In the genomic region with DNA sequence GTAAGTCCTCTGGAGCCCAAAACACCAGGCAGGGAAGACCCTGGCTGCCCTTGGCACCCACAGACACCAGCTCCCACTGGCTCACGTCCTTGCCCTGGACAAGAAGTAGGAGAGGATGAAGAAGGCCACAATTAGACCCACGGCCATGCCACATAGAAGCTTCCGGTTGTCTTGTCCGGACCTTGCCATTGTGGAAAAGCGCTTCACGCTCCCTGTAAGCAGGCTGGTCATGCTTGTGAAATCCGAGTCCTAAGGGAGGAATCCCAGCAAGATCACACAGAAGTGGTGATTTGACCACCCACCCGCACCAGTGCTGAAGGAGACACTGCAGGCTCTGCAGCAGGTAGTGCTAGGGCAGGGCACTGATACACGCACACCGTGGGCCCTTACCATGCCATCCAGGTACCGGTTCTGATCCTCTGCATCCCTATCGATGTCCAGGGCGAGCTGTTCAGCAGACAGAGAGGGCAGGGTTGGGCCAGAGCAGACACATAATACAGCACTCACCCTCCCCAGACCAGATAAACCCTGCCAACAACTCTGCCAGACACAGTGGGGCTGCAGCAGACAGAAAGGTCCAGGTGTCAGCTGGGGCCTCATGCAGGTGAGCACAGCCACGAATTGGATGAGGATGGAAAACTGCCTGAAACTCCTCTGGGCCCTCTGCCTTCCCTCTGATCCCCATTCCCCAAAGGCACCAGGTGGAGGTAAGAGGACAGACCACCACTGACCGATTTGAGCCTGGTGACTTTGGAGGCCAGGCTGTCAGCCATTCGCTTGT, we compare ENCODE assay signal across 10 cellular contexts. TPM values are rescaled to one million over a fixed set of nuclear protein-coding genes. Genes with fewer than 3 reads are reported as not detected.
A peak's percentile ranks its signal among the peaks of the same experiment; 100 is the strongest.
DNase-seq lines count a peak whose midpoint lies in the region; ATAC-seq and TF ChIP-seq lines count a peak whose summit lies in the region.
"Had no signal": no experiment of that assay in that cellular context is flagged by ENCODE, and none has a peak within 500 bp of the region (broad histone marks: within the 10 kb centered on the region; RNA-seq: fewer than 3 reads in every experiment).

No MANE protein-coding gene starts in this region.

- WGBS in neuronal stem cell (ENCODE audit: extremely low coverage in 2 of 2, insufficient read length in 2 of 2, insufficient replicate concordance in 1 of 2), 2 donors, result no CpG with 5 or more reads among the region's 16 CpGs
- 90 to 100% methylated on average over 2 to 6 of the region's 16 CpGs for WGBS in esophagus squamous epithelium, 2 donors

- H3K27ac Mint-ChIP-seq in CD4-positive, alpha-beta T cell, result peak overlapping the region; percentile 99
- no peak overlapping the region for H3K27ac Mint-ChIP-seq in endothelial cell (ENCODE audit: unreplicated experiment)

- peak overlapping the region; percentile 35 for H3K23ac ChIP-seq in neuronal stem cell (ENCODE audit: low read depth, low read length, poor library complexity)

- no peak overlapping the region for H4K91ac ChIP-seq in neuronal stem cell (ENCODE audit: low read depth, low read length, poor library complexity)

- H3K9me3 Mint-ChIP-seq in CD4-positive, alpha-beta T cell, result no peaks in the 10 kb centered on the region
- H3K9me3 Mint-ChIP-seq in endothelial cell (ENCODE audit: unreplicated experiment), result no peaks in the 10 kb centered on the region

- H3K79me1 ChIP-seq in neuronal stem cell (ENCODE audit: low read depth, low read length), result peaks cover 26% of the 10 kb centered on the region

- H2AFZ ChIP-seq in PC-3 (ENCODE audit: low read length) (no peak overlapping the region), neuronal stem cell (ENCODE audit: low read length) (no peak overlapping the region)

- peaks cover 15% of the 10 kb centered on the region; the same call in 1 of the 2 replicates for H3K36me3 ChIP-seq in PC-3 (ENCODE audit: low read depth, low read length)
- H3K36me3 ChIP-seq in neuronal stem cell (replicated peaks in 1 of 2; ENCODE audit: control insufficient read depth in 2 of 2, insufficient read depth in 2 of 2, low read length in 2 of 2), result peaks cover 36 to 50% of the 10 kb centered on the region in 2 donors
- peaks cover 9 to 61% (median 18%) of the 10 kb centered on the region in 3 donors for H3K36me3 ChIP-seq in esophagus squamous epithelium

- H3K9ac ChIP-seq in PC-3 (ENCODE audit: low read length) (no peak overlapping the region), neuronal stem cell (ENCODE audit: low read depth, low read length, poor library complexity) (peak overlapping the region; percentile 26)

- H3K4me1 ChIP-seq in PC-3 (ENCODE audit: insufficient read depth, low read length), result peaks cover 19% of the 10 kb centered on the region
- H3K4me1 ChIP-seq in neuronal stem cell (ENCODE audit: control insufficient read depth in 2 of 2, insufficient read depth in 1 of 2, low read depth in 1 of 2, low read length in 2 of 2), result peaks cover 15 to 18% of the 10 kb centered on the region in 2 donors
- peaks cover 26 to 60% (median 29%) of the 10 kb centered on the region in 3 donors for H3K4me1 ChIP-seq in esophagus squamous epithelium

- no peak overlapping the region for H2BK12ac ChIP-seq in neuronal stem cell (ENCODE audit: low read length)

- no peak overlapping the region for H4K8ac ChIP-seq in neuronal stem cell (ENCODE audit: low read depth, low read length)

- CTCF ChIA-PET in CD4-positive, alpha-beta T cell (lab: Charles Lee), result interaction anchor here (1.3 kb wide), 1 partner anchor 243 kb away, joined by 4 read pairs; no protein-coding TSS in a partner anchor
- CTCF ChIA-PET in PC-3 (lab: Charles Lee), result no interaction called here

- H3K4ac ChIP-seq in neuronal stem cell (ENCODE audit: low read length), result no peak overlapping the region

- POLR2A ChIA-PET in CD4-positive, alpha-beta T cell (lab: Charles Lee), result interaction anchor here (2.6 to 3.3 kb wide), 2 partner anchors 150 to 301 kb away, joined by 18 to 50 read pairs; a partner anchor contains a TSS
- POLR2A ChIA-PET in PC-3 (lab: Charles Lee; ENCODE audit: unreplicated experiment), result no interaction called here

- no peak for TF ChIP-seq CTCF in CD4-positive, alpha-beta T cell (IDR thresholded peaks at IDR 0.05)
- TF ChIP-seq CTCF in PC-3 (conservative IDR thresholded peaks at IDR 0.05; ENCODE audit: low read depth, low read length) (no peak), endothelial cell (IDR thresholded peaks at IDR 0.05; ENCODE audit: unreplicated experiment) (no peak), esophagus squamous epithelium (IDR thresholded peaks at IDR 0.05) (no peak)

- no peaks in the 10 kb centered on the region for H3F3A ChIP-seq in PC-3 (ENCODE audit: low read length, unreplicated experiment)

- no peaks in the 10 kb centered on the region for H4K20me1 ChIP-seq in PC-3 (ENCODE audit: low read length)

- H3K4me1 Mint-ChIP-seq in CD4-positive, alpha-beta T cell (ENCODE audit: low read depth), result peaks cover 72% of the 10 kb centered on the region
- H3K4me1 Mint-ChIP-seq in endothelial cell (ENCODE audit: unreplicated experiment), result peaks cover 56% of the 10 kb centered on the region

- H2AK5ac ChIP-seq in neuronal stem cell (ENCODE audit: low read depth, low read length), result no peak overlapping the region

- H3K27me3 ChIP-seq in CD4-positive, alpha-beta T cell (ENCODE audit: control insufficient read depth, insufficient read depth, low read length), result no peaks in the 10 kb centered on the region
- H3K27me3 ChIP-seq in PC-3 (ENCODE audit: low read length) (no peaks in the 10 kb centered on the region), neuronal stem cell (ENCODE audit: control insufficient read depth in 3 of 3, insufficient read depth in 3 of 3, low read depth in 1 of 3, low read length in 3 of 3) (no peaks in the 10 kb centered on the region), esophagus squamous epithelium (no peaks in the 10 kb centered on the region)

- peak overlapping the region; percentile 97; the same call in 1 of the 2 replicates for H3K4me2 ChIP-seq in PC-3 (ENCODE audit: low read length)
- no peak overlapping the region for H3K4me2 ChIP-seq in neuronal stem cell (ENCODE audit: insufficient read depth, low read length, poor library complexity, severe bottlenecking)

- H3K27me3 Mint-ChIP-seq in CD4-positive, alpha-beta T cell, result no peaks in the 10 kb centered on the region
- H3K27me3 Mint-ChIP-seq in endothelial cell (ENCODE audit: unreplicated experiment), result peaks cover 23% of the 10 kb centered on the region

- no peak for ATAC-seq in CD4-positive, alpha-beta T cell (ENCODE audit: poor library complexity)
- ATAC-seq in PC-3 (no peak), GM21825 (IDR thresholded peaks at IDR 0.05; ENCODE audit: unreplicated experiment) (no peak)

- intact Hi-C loops in CD4-positive, alpha-beta T cell (cut with DNase I, micrococcal nuclease), result loop anchor here in 1 of 2 experiments (5.0 kb wide), 6 partner anchors 47 to 302 kb away; a partner anchor contains a TSS
- intact Hi-C loops in PC-3 (cut with micrococcal nuclease), result no loop called here
- intact Hi-C loops in esophagus squamous epithelium (cut with DNase I), result no loop called here

- no peak for TF ChIP-seq POLR2A in esophagus squamous epithelium (IDR thresholded peaks at IDR 0.05)

- H3K4me3 Mint-ChIP-seq in CD4-positive, alpha-beta T cell, result peak overlapping the region; percentile 95
- peak overlapping the region; percentile 97 for H3K4me3 Mint-ChIP-seq in endothelial cell (ENCODE audit: unreplicated experiment)

- H3K14ac ChIP-seq in neuronal stem cell (ENCODE audit: low read length), result no peak overlapping the region

- no peaks in the 10 kb centered on the region for H3K9me3 ChIP-seq in CD4-positive, alpha-beta T cell (ENCODE audit: control insufficient read depth, low read length)
- H3K9me3 ChIP-seq in PC-3 (ENCODE audit: low read length) (no peaks in the 10 kb centered on the region), neuronal stem cell (replicated peaks in 1 of 2; ENCODE audit: control insufficient read depth in 2 of 2, insufficient read depth in 1 of 2, low read depth in 1 of 2, low read length in 2 of 2) (no peaks in the 10 kb centered on the region), esophagus squamous epithelium (no peaks in the 10 kb centered on the region)

- H3K4me3 ChIP-seq in PC-3 (ENCODE audit: low read length), result peak overlapping the region; percentile 91
- peak overlapping the region; percentile 5 to 91 for H3K4me3 ChIP-seq in neuronal stem cell (ENCODE audit: low read length in 2 of 2)
- H3K4me3 ChIP-seq in esophagus squamous epithelium, result peak overlapping the region in 2 of 4 donors; percentile 80 to 100

- peaks cover 50% of the 10 kb centered on the region for H3K79me2 ChIP-seq in PC-3 (ENCODE audit: low read length)

- no peak overlapping the region for H2BK5ac ChIP-seq in neuronal stem cell (ENCODE audit: low read length)

- H2BK15ac ChIP-seq in neuronal stem cell (ENCODE audit: low read length), result no peak overlapping the region

- H3K9me2 ChIP-seq in PC-3 (replicated peaks; ENCODE audit: low read length), result no peaks in the 10 kb centered on the region

- peaks cover 87% of the 10 kb centered on the region for H3K36me3 Mint-ChIP-seq in CD4-positive, alpha-beta T cell (ENCODE audit: low read depth)
- peaks cover 13% of the 10 kb centered on the region for H3K36me3 Mint-ChIP-seq in endothelial cell (ENCODE audit: low read depth, unreplicated experiment)

- H2BK120ac ChIP-seq in neuronal stem cell (ENCODE audit: low read depth, low read length), result no peak overlapping the region

- H3K18ac ChIP-seq in neuronal stem cell (ENCODE audit: low read length), result no peak overlapping the region

- no peak overlapping the region for H3K27ac ChIP-seq in CD4-positive, alpha-beta T cell (ENCODE audit: low read depth, low read length)
- H3K27ac ChIP-seq in PC-3 (ENCODE audit: low read length), result no peak overlapping the region
- H3K27ac ChIP-seq in neuronal stem cell (replicated peaks; ENCODE audit: low read length), result no peak overlapping the region
- no peak overlapping the region for H3K27ac ChIP-seq in esophagus squamous epithelium

- BruUV-seq in PC-3 (replicated peaks; lab: Mats Ljungman, UMichigan), result no TSS peak

- peak in 1 of 10 experiments; percentile 29 for DNase-seq in CD4-positive, alpha-beta T cell
- DNase-seq in PC-3, result no peak
- peak; percentile 1 for DNase-seq in endothelial cell (ENCODE audit: low spot score)
- DNase-seq in neuronal stem cell (ENCODE audit: low spot score), result no peak
- DNase-seq in islet precursor cell, result no peak
- no peak for DNase-seq in esophagus squamous epithelium (lab: John Stamatoyannopoulos, UW)
- no peak for DNase-seq in cerebellar nuclear complex (lab: John Stamatoyannopoulos, UW)
- DNase-seq: activated CD4-positive, CD25-positive, alpha-beta regulatory T cell; NCI-H2029 treated with DMSO at 0.1 percent for 48 hours had no signal

RNA-seq across cellular contexts. Expression of a gene that starts 1.8 kb away (rescaled TPM):
- 10 to 100 TPM; 69.5 to 72.7 TPM for total RNA-seq in CD4-positive, alpha-beta T cell
- 12.6 and 14.4 TPM in 2 replicates for total RNA-seq in PC-3 (2014; rRNA removed)
- 64.4 TPM for total RNA-seq in endothelial cell (ENCODE audit: unreplicated experiment)
- polyA plus RNA-seq in neuronal stem cell (2013, experiment 1 of 2), result 17.3 TPM
- polyA plus RNA-seq in neuronal stem cell (2013, experiment 2 of 2), result 17.0 TPM
- total RNA-seq in esophagus squamous epithelium, result 10 to 100 TPM; 16.3 to 24.8 (median 17.1) TPM

RNA-seq across cellular contexts. Expression of a gene that starts 2.1 kb away (rescaled TPM):
- 100 to 1,000 TPM in 1 of 2 experiments, 10 to 100 TPM in 1; 99.6 to 104 TPM for total RNA-seq in CD4-positive, alpha-beta T cell
- total RNA-seq in PC-3 (2014; rRNA removed) (155 and 180 TPM in 2 replicates), endothelial cell (ENCODE audit: unreplicated experiment) (89.2 TPM), esophagus squamous epithelium (10 to 100 TPM; 48.3 to 71.1 (median 60.2) TPM)
- polyA plus RNA-seq in neuronal stem cell (2013, experiment 1 of 2), result 43.3 TPM
- polyA plus RNA-seq in neuronal stem cell (2013, experiment 2 of 2), result 49.2 TPM

RNA-seq across cellular contexts. Expression of a gene that starts 12.5 kb away (rescaled TPM):
- total RNA-seq in CD4-positive, alpha-beta T cell, result not detected
- total RNA-seq in PC-3 (2014; rRNA removed) (not detected in 2 replicates), endothelial cell (ENCODE audit: unreplicated experiment) (not detected), esophagus squamous epithelium (not detected)
- polyA plus RNA-seq in neuronal stem cell (2013, experiment 1 of 2), result not detected
- not detected for polyA plus RNA-seq in neuronal stem cell (2013, experiment 2 of 2)

RNA-seq across cellular contexts. Expression of a gene that starts 30.7 kb away (rescaled TPM):
- 10 to 100 TPM; 16.4 to 18.0 TPM for total RNA-seq in CD4-positive, alpha-beta T cell
- total RNA-seq in PC-3 (2014; rRNA removed), result 13.8 and 23.8 TPM in 2 replicates
- total RNA-seq in endothelial cell (ENCODE audit: unreplicated experiment), result 23.4 TPM
- polyA plus RNA-seq in neuronal stem cell (2013, experiment 1 of 2), result 17.8 TPM
- 18.8 TPM for polyA plus RNA-seq in neuronal stem cell (2013, experiment 2 of 2)
- 1 to 10 TPM; 2.5 to 8.3 (median 6.1) TPM for total RNA-seq in esophagus squamous epithelium

RNA-seq across cellular contexts. Expression of a gene that starts 31.4 kb away (rescaled TPM):
- total RNA-seq in CD4-positive, alpha-beta T cell, result 10 to 100 TPM; 56.9 to 57.8 TPM
- 226 and 255 TPM in 2 replicates for total RNA-seq in PC-3 (2014; rRNA removed)
- 189 TPM for total RNA-seq in endothelial cell (ENCODE audit: unreplicated experiment)
- 70.9 TPM for polyA plus RNA-seq in neuronal stem cell (2013, experiment 1 of 2)
- 69.7 TPM for polyA plus RNA-seq in neuronal stem cell (2013, experiment 2 of 2)
- total RNA-seq in esophagus squamous epithelium, result 100 to 1,000 TPM in 2 of 4 donors, 10 to 100 TPM in 2; 46.4 to 116 (median 105) TPM
